Comparison of ENCODE assay signal across 8 cellular contexts in the genomic region with DNA sequence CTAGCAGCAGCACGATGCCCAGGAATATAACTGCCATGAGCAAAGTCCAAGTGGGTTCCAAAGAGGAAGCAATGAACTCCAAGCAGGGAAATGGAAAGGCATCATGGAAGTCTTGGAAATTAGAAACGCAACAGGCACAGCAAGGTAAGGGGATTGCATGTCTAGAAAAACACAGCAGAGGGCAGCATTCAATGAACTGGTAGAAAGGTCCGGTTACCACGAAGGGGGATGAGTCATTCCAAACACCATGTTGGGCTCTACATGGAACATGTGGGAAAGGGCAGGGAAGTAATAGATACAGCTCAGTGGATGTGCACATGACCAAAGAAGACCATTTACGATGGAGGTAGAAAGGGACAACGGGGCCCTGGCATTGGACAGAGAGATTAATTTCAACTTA. TPM values are rescaled to one million over a fixed set of nuclear protein-coding genes. Genes with fewer than 3 reads are reported as not detected.
A peak's percentile ranks its signal among the peaks of the same experiment; 100 is the strongest.
DNase-seq lines count a peak whose midpoint lies in the region; ATAC-seq and TF ChIP-seq lines count a peak whose summit lies in the region.

No MANE protein-coding gene starts in this region.

- peaks cover 29% of the 10 kb centered on the region for H3K27me3 Mint-ChIP-seq in activated CD4-positive, alpha-beta memory T cell treated with anti-CD3 and anti-CD28 coated beads for 36 hours
- H3K27me3 Mint-ChIP-seq in activated CD4-positive, alpha-beta memory T cell treated with anti-CD3 and anti-CD28 coated beads, Interleukin-2, amount 10 ng/mL, durations not matched to agents 7 days and 5 days: peaks cover 27% of the 10 kb centered on the region
- peaks cover 34% of the 10 kb centered on the region for H3K27me3 Mint-ChIP-seq in activated T-cell treated with anti-CD3 and anti-CD28 coated beads, Interleukin-2, amount 50 U/mL, for 4 hours (ENCODE audit: low read depth)

- H3K27ac ChIP-seq in ascending aorta (no peak overlapping the region), left lung (no peak overlapping the region)

- DNase-seq in activated CD4-positive, alpha-beta memory T cell treated with anti-CD3 and anti-CD28 coated beads for 36 hours: peak; percentile 22
- no peak for DNase-seq in activated CD4-positive, alpha-beta memory T cell treated with anti-CD3 and anti-CD28 coated beads, Interleukin-2, amount 10 ng/mL, durations not matched to agents 7 days and 5 days
- DNase-seq in NCI-H1105 (lab: John Stamatoyannopoulos, UW): peak; percentile 46
- peak in 1 of 2 donors; percentile 40 for DNase-seq in ascending aorta (ENCODE audit: low spot score in 2 of 2)
- no peak for DNase-seq in left lung
- no peak for DNase-seq in sciatic nerve (ENCODE audit: low spot score)
- no peak for DNase-seq in activated T-cell treated with anti-CD3 and anti-CD28 coated beads, Interleukin-2, amount 50 U/mL, for 4 hours

- TF ChIP-seq CTCF in ascending aorta (IDR thresholded peaks at IDR 0.05) (peak in 2 of 3 experiments; percentile 10 to 24), left lung (IDR thresholded peaks at IDR 0.05) (peak; percentile 20 to 37)

- H3K4me3 ChIP-seq in ascending aorta (no peak overlapping the region), left lung (no peak overlapping the region)

- intact Hi-C loops in activated CD4-positive, alpha-beta memory T cell treated with anti-CD3 and anti-CD28 coated beads for 36 hours (cut with micrococcal nuclease): loop anchor here (1.0 kb wide), 1 partner anchor 185 kb away; no protein-coding TSS in a partner anchor
- intact Hi-C loops in ascending aorta (cut with DNase I) (no loop called here), left lung (cut with DNase I) (loop anchor here (5.0 to 10.0 kb wide), 2 partner anchors 184 to 186 kb away; no protein-coding TSS in a partner anchor), sciatic nerve (cut with DNase I) (no loop called here)

- no peaks in the 10 kb centered on the region for H3K4me1 ChIP-seq in ascending aorta
- no peaks in the 10 kb centered on the region for H3K4me1 ChIP-seq in left lung

- no peaks in the 10 kb centered on the region for H3K36me3 Mint-ChIP-seq in activated CD4-positive, alpha-beta memory T cell treated with anti-CD3 and anti-CD28 coated beads for 36 hours
- H3K36me3 Mint-ChIP-seq in activated CD4-positive, alpha-beta memory T cell treated with anti-CD3 and anti-CD28 coated beads, Interleukin-2, amount 10 ng/mL, durations not matched to agents 7 days and 5 days (ENCODE audit: low read depth): no peaks in the 10 kb centered on the region
- H3K36me3 Mint-ChIP-seq in activated T-cell treated with anti-CD3 and anti-CD28 coated beads, Interleukin-2, amount 50 U/mL, for 4 hours (ENCODE audit: insufficient read depth): no peaks in the 10 kb centered on the region

- H3K9me3 ChIP-seq in ascending aorta (no peaks in the 10 kb centered on the region), left lung (no peaks in the 10 kb centered on the region)

- POLR2A ChIA-PET in activated CD4-positive, alpha-beta memory T cell treated with anti-CD3 and anti-CD28 coated beads for 36 hours (lab: Charles Lee): no interaction called here
- POLR2A ChIA-PET in activated CD4-positive, alpha-beta memory T cell treated with anti-CD3 and anti-CD28 coated beads, Interleukin-2, amount 10 ng/mL, durations not matched to agents 7 days and 5 days (lab: Charles Lee): no interaction called here

- H3K27me3 ChIP-seq in ascending aorta (no peaks in the 10 kb centered on the region), left lung (no peaks in the 10 kb centered on the region)

- H3K4me1 Mint-ChIP-seq in activated CD4-positive, alpha-beta memory T cell treated with anti-CD3 and anti-CD28 coated beads for 36 hours (ENCODE audit: low read depth): no peaks in the 10 kb centered on the region
- no peaks in the 10 kb centered on the region for H3K4me1 Mint-ChIP-seq in activated CD4-positive, alpha-beta memory T cell treated with anti-CD3 and anti-CD28 coated beads, Interleukin-2, amount 10 ng/mL, durations not matched to agents 7 days and 5 days
- peaks cover 2% of the 10 kb centered on the region for H3K4me1 Mint-ChIP-seq in activated T-cell treated with anti-CD3 and anti-CD28 coated beads, Interleukin-2, amount 50 U/mL, for 4 hours (ENCODE audit: low read depth)

- H3K36me3 ChIP-seq in ascending aorta (no peaks in the 10 kb centered on the region), left lung (no peaks in the 10 kb centered on the region)

- CTCF ChIA-PET in activated CD4-positive, alpha-beta memory T cell treated with anti-CD3 and anti-CD28 coated beads for 36 hours (lab: Charles Lee): interaction anchor here (1.2 to 6.6 kb wide), 4 partner anchors 15 to 185 kb away, joined by 3 to 77 read pairs (median 8); no protein-coding TSS in a partner anchor
- CTCF ChIA-PET in activated CD4-positive, alpha-beta memory T cell treated with anti-CD3 and anti-CD28 coated beads, Interleukin-2, amount 10 ng/mL, durations not matched to agents 7 days and 5 days (lab: Charles Lee): interaction anchor here (1.2 to 2.6 kb wide), 3 partner anchors 39 to 184 kb away, joined by 3 to 16 read pairs (median 3); no protein-coding TSS in a partner anchor

- ATAC-seq in left lung (peak; percentile 85), sciatic nerve (no peak), GM18498 (IDR thresholded peaks at IDR 0.05; ENCODE audit: unreplicated experiment) (no peak)
- no peak for ATAC-seq in activated T-cell treated with anti-CD3 and anti-CD28 coated beads, Interleukin-2, amount 50 U/mL, for 4 hours

- no peaks in the 10 kb centered on the region for H3K9me3 Mint-ChIP-seq in activated CD4-positive, alpha-beta memory T cell treated with anti-CD3 and anti-CD28 coated beads for 36 hours
- H3K9me3 Mint-ChIP-seq in activated CD4-positive, alpha-beta memory T cell treated with anti-CD3 and anti-CD28 coated beads, Interleukin-2, amount 10 ng/mL, durations not matched to agents 7 days and 5 days: no peaks in the 10 kb centered on the region
- H3K9me3 Mint-ChIP-seq in activated T-cell treated with anti-CD3 and anti-CD28 coated beads, Interleukin-2, amount 50 U/mL, for 4 hours: no peaks in the 10 kb centered on the region

- H3K27ac Mint-ChIP-seq in activated CD4-positive, alpha-beta memory T cell treated with anti-CD3 and anti-CD28 coated beads for 36 hours: no peak overlapping the region
- no peak overlapping the region for H3K27ac Mint-ChIP-seq in activated CD4-positive, alpha-beta memory T cell treated with anti-CD3 and anti-CD28 coated beads, Interleukin-2, amount 10 ng/mL, durations not matched to agents 7 days and 5 days

- no peak overlapping the region for H3K4me3 Mint-ChIP-seq in activated CD4-positive, alpha-beta memory T cell treated with anti-CD3 and anti-CD28 coated beads for 36 hours
- no peak overlapping the region for H3K4me3 Mint-ChIP-seq in activated CD4-positive, alpha-beta memory T cell treated with anti-CD3 and anti-CD28 coated beads, Interleukin-2, amount 10 ng/mL, durations not matched to agents 7 days and 5 days
- no peak overlapping the region for H3K4me3 Mint-ChIP-seq in activated T-cell treated with anti-CD3 and anti-CD28 coated beads, Interleukin-2, amount 50 U/mL, for 4 hours

RNA-seq across cellular contexts. Expression of a gene that starts 36.4 kb away (rescaled TPM):
- total RNA-seq in activated CD4-positive, alpha-beta memory T cell treated with anti-CD3 and anti-CD28 coated beads for 36 hours: under 1 TPM in 1 of 2 experiments, not detected in 1; 0.19 TPM
- not detected for total RNA-seq in activated CD4-positive, alpha-beta memory T cell treated with anti-CD3 and anti-CD28 coated beads, Interleukin-2, amount 10 ng/mL, durations not matched to agents 7 days and 5 days
- not detected for total RNA-seq in ascending aorta
- total RNA-seq in left lung: 1 to 10 TPM; 1.1 to 1.8 TPM
- 11.9 TPM for total RNA-seq in sciatic nerve
- not detected for total RNA-seq in activated T-cell treated with anti-CD3 and anti-CD28 coated beads, Interleukin-2, amount 50 U/mL, for 4 hours

RNA-seq across cellular contexts. Expression of a gene that starts 52.0 kb away (rescaled TPM):
- not detected for total RNA-seq in activated CD4-positive, alpha-beta memory T cell treated with anti-CD3 and anti-CD28 coated beads for 36 hours
- total RNA-seq in activated CD4-positive, alpha-beta memory T cell treated with anti-CD3 and anti-CD28 coated beads, Interleukin-2, amount 10 ng/mL, durations not matched to agents 7 days and 5 days: not detected
- total RNA-seq in ascending aorta (1.7 TPM), left lung (not detected), sciatic nerve (0.22 TPM)
- not detected for total RNA-seq in activated T-cell treated with anti-CD3 and anti-CD28 coated beads, Interleukin-2, amount 50 U/mL, for 4 hours

Comparison
In these comparisons a context has a peak if more than half of its experiments do, and no peak if none do; other contexts are left out.
1. DNase-seq: peak in activated CD4-positive, alpha-beta memory T cell treated with anti-CD3 and anti-CD28 coated beads for 36 hours (single experiment) and NCI-H1105 (single experiment); none in activated CD4-positive, alpha-beta memory T cell treated with anti-CD3 and anti-CD28 coated beads, Interleukin-2, amount 10 ng/mL, durations not matched to agents 7 days and 5 days (single experiment), left lung (0 of 2), sciatic nerve (single experiment) and activated T-cell treated with anti-CD3 and anti-CD28 coated beads, Interleukin-2, amount 50 U/mL, for 4 hours (single experiment).
2. intact Hi-C loops: an anchor here in activated CD4-positive, alpha-beta memory T cell treated with anti-CD3 and anti-CD28 coated beads for 36 hours (1.0 kb wide) and left lung (5.0 to 10.0 kb wide); none called in ascending aorta and sciatic nerve.